In genomic region chr14:103372017-103372416, GRCh38 we compare ENCODE assay signal across 10 cellular contexts.
"Had no signal": no experiment of that assay in that cellular context is flagged by ENCODE, and none has a peak within 500 bp of the region (broad histone marks: within the 10 kb centered on the region; RNA-seq: fewer than 3 reads in every experiment).

No MANE protein-coding gene starts in this region.

- ATAC-seq: left colon had no signal

- H3K27ac ChIP-seq: psoas muscle, sigmoid colon had no signal

- H3K9me3 ChIP-seq: psoas muscle, sigmoid colon had no signal

- DNase-seq: activated CD4-positive, alpha-beta T cell treated with anti-CD3 and anti-CD28 coated beads, Interleukin-2, amount 50 U/mL, for 1 hour; activated CD4-positive, CD25-positive, alpha-beta regulatory T cell; activated effector memory CD4-positive, alpha-beta T cell treated with Interleukin-2 at 50 U/mL for 16 hours; activated T-cell treated with anti-CD3 and anti-CD28 coated beads, Interleukin-2, amount 50 U/mL, for 24 hours; immature natural killer cell; left colon; stimulated activated naive CD4-positive, alpha-beta T cell treated with Interleukin-2 at 50 U/mL for 16 hours had no signal

- H3K36me3 ChIP-seq: sigmoid colon had no signal

- H3K27me3 ChIP-seq: sigmoid colon had no signal

- H3K4me3 ChIP-seq: lung, psoas muscle, sigmoid colon had no signal

- H3K4me1 ChIP-seq: psoas muscle, sigmoid colon had no signal
